In genomic region chr17:4480929-4481898, GRCh38 we compare ENCODE assay signal across 10 cellular contexts. TPM values are rescaled to one million over a fixed set of nuclear protein-coding genes. Genes with fewer than 3 reads are reported as not detected.
DNase-seq lines count a peak whose midpoint lies in the region; ATAC-seq, FAIRE-seq and TF ChIP-seq lines count a peak whose summit lies in the region.
"Had no signal": no experiment of that assay in that cellular context is flagged by ENCODE, and none has a peak within 500 bp of the region (broad histone marks: within the 10 kb centered on the region; RNA-seq: fewer than 3 reads in every experiment).

No MANE protein-coding gene starts in this region.

- H3K79me2 ChIP-seq in PC-9 (ENCODE audit: low read depth), result peaks cover 20% of the 10 kb centered on the region
- no peaks in the 10 kb centered on the region for H3K79me2 ChIP-seq in Karpas-422 (ENCODE audit: low read length)
- H3K79me2 ChIP-seq in mammary epithelial cell (ENCODE audit: insufficient read depth, low read length), result no peaks in the 10 kb centered on the region

- POLR2A ChIA-PET in PC-9 (lab: Charles Lee; ENCODE audit: unreplicated experiment), result interaction anchor here (0.5 kb wide), 1 partner anchor 74 kb away, joined by 3 read pairs; the partner anchor contains the start of gene MYBBP1A

- no peak for TF ChIP-seq POLR2A in spleen (IDR thresholded peaks at IDR 0.05)

- no peaks in the 10 kb centered on the region for H3K9me2 ChIP-seq in PC-9 (ENCODE audit: insufficient read depth)
- H3K9me2 ChIP-seq in Karpas-422 (replicated peaks; ENCODE audit: insufficient read depth, low read length), result no peaks in the 10 kb centered on the region

- BruUV-seq in PC-9 (replicated peaks; lab: Mats Ljungman, UMichigan), result no TSS peak
- BruUV-seq in mammary epithelial cell (replicated peaks; lab: Mats Ljungman, UMichigan), result no TSS peak

- no peak overlapping the region for H2AFZ ChIP-seq in PC-9
- H2AFZ ChIP-seq in Karpas-422 (ENCODE audit: low read length), result no peak overlapping the region
- no peak overlapping the region for H2AFZ ChIP-seq in mammary epithelial cell (ENCODE audit: low read depth, low read length)

- H3K4me3 ChIP-seq in PC-9 (no peak overlapping the region), colonic mucosa (no peak overlapping the region), spleen (peak overlapping the region in 1 of 8 donors; percentile 32), Karpas-422 (ENCODE audit: low read length) (no peak overlapping the region), mammary epithelial cell (replicated peaks in 1 of 3; ENCODE audit: insufficient read depth in 1 of 3, low read depth in 2 of 3, low read length in 3 of 3) (no peak overlapping the region)

- H3K9ac ChIP-seq in colonic mucosa (ENCODE audit: low read depth in 2 of 2, low read length in 2 of 2), result peak overlapping the region; percentile 66 to 84
- H3K9ac ChIP-seq in Karpas-422 (ENCODE audit: low read length), result no peak overlapping the region
- H3K9ac ChIP-seq in mammary epithelial cell (ENCODE audit: insufficient read depth, low read length), result no peak overlapping the region

- dilution Hi-C loops in mammary epithelial cell (cut with HindIII; ENCODE audit: low sequenced_read_pairs), result no loop called here

- no peaks in the 10 kb centered on the region for H3K9me3 ChIP-seq in PC-9 (ENCODE audit: insufficient read depth, low read depth)
- no peaks in the 10 kb centered on the region for H3K9me3 ChIP-seq in colonic mucosa
- H3K9me3 ChIP-seq in spleen, result no peaks in the 10 kb centered on the region
- H3K9me3 ChIP-seq in Karpas-422 (ENCODE audit: low read length), result no peaks in the 10 kb centered on the region
- H3K9me3 ChIP-seq in mammary epithelial cell (replicated peaks; ENCODE audit: insufficient read depth, low read length), result no peaks in the 10 kb centered on the region

- peaks cover 64% of the 10 kb centered on the region for H3F3A ChIP-seq in PC-9 (ENCODE audit: insufficient read depth, low read depth)

- H3K27ac ChIP-seq in PC-9, result peak overlapping the region; percentile 96
- H3K27ac ChIP-seq in colonic mucosa, result peak overlapping the region; percentile 93
- H3K27ac ChIP-seq in spleen, result peak overlapping the region in 7 of 8 donors; percentile 3 to 77 (median 51)
- H3K27ac ChIP-seq in Karpas-422 (ENCODE audit: low read length), result no peak overlapping the region
- H3K27ac ChIP-seq in mammary epithelial cell (ENCODE audit: insufficient read depth, low read depth, low read length), result no peak overlapping the region

- no peak for TF ChIP-seq CTCF in PC-9 (conservative IDR thresholded peaks at IDR 0.05)
- no peak for TF ChIP-seq CTCF in colonic mucosa (IDR thresholded peaks at IDR 0.05)
- no peak for TF ChIP-seq CTCF in spleen (IDR thresholded peaks at IDR 0.05 in 8 of 11, conservative IDR thresholded peaks at IDR 0.05 in 3 of 11)
- no peak for TF ChIP-seq CTCF in mammary epithelial cell (conservative IDR thresholded peaks at IDR 0.05 in 1 of 2, IDR thresholded peaks at IDR 0.05 in 1 of 2; ENCODE audit: extremely low read depth in 1 of 2, insufficient read depth in 1 of 2, low read depth in 1 of 2, low read length in 2 of 2)

- in situ Hi-C loops in mammary epithelial cell (cut with MboI; ENCODE audit: low sequenced_read_pairs in 2 of 2), result no loop called here

- ATAC-seq in HG03354 (IDR thresholded peaks at IDR 0.05; ENCODE audit: poor library complexity, severe bottlenecking, unreplicated experiment), result no peak

- H3K36me3 ChIP-seq in PC-9 (ENCODE audit: low read depth) (no peaks in the 10 kb centered on the region), colonic mucosa (no peaks in the 10 kb centered on the region), spleen (no peaks in the 10 kb centered on the region), Karpas-422 (ENCODE audit: insufficient read depth, low read length) (no peaks in the 10 kb centered on the region), mammary epithelial cell (ENCODE audit: insufficient read depth, low read length) (no peaks in the 10 kb centered on the region)

- H3K27me3 ChIP-seq in PC-9 (ENCODE audit: insufficient read depth, low read depth), result no peaks in the 10 kb centered on the region
- H3K27me3 ChIP-seq in colonic mucosa, result no peaks in the 10 kb centered on the region
- no peaks in the 10 kb centered on the region for H3K27me3 ChIP-seq in spleen (replicated peaks in 1 of 7)
- H3K27me3 ChIP-seq in Karpas-422 (ENCODE audit: low read length), result no peaks in the 10 kb centered on the region
- no peaks in the 10 kb centered on the region for H3K27me3 ChIP-seq in mammary epithelial cell (ENCODE audit: insufficient read depth, low read length)

- peak overlapping the region; percentile 87 for H3K4me2 ChIP-seq in PC-9
- no peak overlapping the region for H3K4me2 ChIP-seq in Karpas-422 (ENCODE audit: low read depth, low read length, poor library complexity, severe bottlenecking)
- no peak overlapping the region for H3K4me2 ChIP-seq in mammary epithelial cell (ENCODE audit: insufficient read depth, low read depth, low read length)

- H3K4me1 ChIP-seq in PC-9 (replicated peaks; ENCODE audit: insufficient read depth), result peaks cover 87% of the 10 kb centered on the region
- H3K4me1 ChIP-seq in colonic mucosa, result peaks cover 33% of the 10 kb centered on the region
- H3K4me1 ChIP-seq in spleen, result peaks cover 11 to 68% (median 31%) of the 10 kb centered on the region in 6 donors
- H3K4me1 ChIP-seq in Karpas-422 (ENCODE audit: low read length), result peaks cover 5% of the 10 kb centered on the region
- peaks cover 25% of the 10 kb centered on the region for H3K4me1 ChIP-seq in mammary epithelial cell (ENCODE audit: insufficient read depth, low read length)

- intact Hi-C loops in PC-9 (cut with micrococcal nuclease; ENCODE audit: unreplicated experiment) (no loop called here), colonic mucosa (cut with DNase I) (no loop called here), spleen (cut with DNase I; ENCODE audit: low total_unique reads) (no loop called here), mammary epithelial cell (cut with micrococcal nuclease) (no loop called here)

- DNase-seq in GM18507 (ENCODE audit: extremely low spot score, insufficient read length, low read depth), result peak; percentile 54
- DNase-seq in PC-9, result no peak
- DNase-seq in colonic mucosa, result peak; percentile 90
- DNase-seq in spleen, result peak; percentile 86
- no peak for DNase-seq in Karpas-422
- no peak for DNase-seq in mammary epithelial cell
- DNase-seq in epidermal melanocyte (ENCODE audit: insufficient read length, low spot score), result no peak
- DNase-seq: caudate nucleus, NCI-H1930 had no signal

- 17 to 32% (median 19%) methylated on average over 13 to 14 of the region's 14 CpGs for WGBS in spleen, 5 donors
- WGBS in mammary epithelial cell (ENCODE audit: low coverage, missing lambda C conversion rate), result 85% methylated on average over 7 of the region's 14 CpGs

- CTCF ChIA-PET in PC-9 (lab: Charles Lee) (interaction anchor here (0.6 kb wide), 1 partner anchor 24 kb away, joined by 3 read pairs; no protein-coding TSS in a partner anchor), mammary epithelial cell (lab: Charles Lee; ENCODE audit: low non-redundant PET) (no interaction called here)

- no peaks in the 10 kb centered on the region for H4K20me1 ChIP-seq in PC-9 (ENCODE audit: insufficient read depth)
- H4K20me1 ChIP-seq in Karpas-422 (ENCODE audit: insufficient read depth, low read depth, low read length), result no peaks in the 10 kb centered on the region; the same call in 1 of the 2 replicates
- no peaks in the 10 kb centered on the region for H4K20me1 ChIP-seq in mammary epithelial cell (ENCODE audit: insufficient read depth, low read length)

- peak; percentile 75 for FAIRE-seq in GM18507 (lab: Jason Lieb, UNC)

RNA-seq across cellular contexts. Expression of gene SPNS2, which starts 17.5 kb away (rescaled TPM):
- total RNA-seq in PC-9 (2021) (25.7 and 33.8 TPM in 2 replicates), colonic mucosa (10 to 100 TPM; 13.7 to 17.4 TPM), spleen (10 to 100 TPM; 19.6 to 53.5 (median 36.6) TPM), mammary epithelial cell (under 1 TPM in 1 of 2 donors, not detected in 1; 0.67 TPM)
- polyA plus RNA-seq in spleen (10 to 100 TPM in 2 of 3 donors, 1 to 10 TPM in 1; 8.1 to 20.4 (median 13.2) TPM), mammary epithelial cell (not detected)
- total RNA-seq in Karpas-422 (2014; rRNA removed; shearing (Covaris generic); ENCODE audit: low replicate concordance), result not detected in 2 replicates
- 1.3 TPM for polyA minus RNA-seq in mammary epithelial cell

RNA-seq across cellular contexts. Expression of gene SPNS3, which starts 47.5 kb away (rescaled TPM):
- 14.8 and 15.9 TPM in 2 replicates for total RNA-seq in PC-9 (2021)
- total RNA-seq in colonic mucosa, result 1 to 10 TPM in 1 of 2 donors, under 1 TPM in 1; 0.90 to 1.0 TPM
- total RNA-seq in spleen, result 1 to 10 TPM; 1.1 to 4.7 (median 3.6) TPM
- polyA plus RNA-seq in spleen, result 1 to 10 TPM; 2.8 to 7.2 (median 4.3) TPM
- total RNA-seq in Karpas-422 (2014; rRNA removed; shearing (Covaris generic); ENCODE audit: low replicate concordance), result 4.1 and 12.9 TPM in 2 replicates
- not detected for total RNA-seq in mammary epithelial cell
- not detected for polyA plus RNA-seq in mammary epithelial cell
- polyA minus RNA-seq in mammary epithelial cell, result not detected

Comparison
In these comparisons a context has a peak if more than half of its experiments do, and no peak if none do; other contexts are left out.
1. DNase-seq: peak in GM18507 (single experiment), colonic mucosa (single experiment) and spleen (single experiment); none in PC-9 (0 of 2), Karpas-422 (single experiment), mammary epithelial cell (single experiment) and epidermal melanocyte (single experiment).
2. H3K27ac ChIP-seq: peak in PC-9 (single experiment), colonic mucosa (single experiment) and spleen (7 of 8); none in Karpas-422 (single experiment) and mammary epithelial cell (single experiment).
3. H3K9ac ChIP-seq: peak in colonic mucosa (2 of 2); none in Karpas-422 (single experiment) and mammary epithelial cell (single experiment).
4. RNA of gene SPNS2, which starts 17.5 kb away (total RNA-seq): 19.6 to 53.5 TPM in spleen, 25.7 to 33.8 TPM in PC-9 and 13.7 to 17.4 TPM in colonic mucosa; 0.67 TPM in mammary epithelial cell and not detected in Karpas-422; every median in the first group is over 4 times any median in the second.